Comparison of ENCODE assay signal across 6 cellular contexts in the genomic region with DNA sequence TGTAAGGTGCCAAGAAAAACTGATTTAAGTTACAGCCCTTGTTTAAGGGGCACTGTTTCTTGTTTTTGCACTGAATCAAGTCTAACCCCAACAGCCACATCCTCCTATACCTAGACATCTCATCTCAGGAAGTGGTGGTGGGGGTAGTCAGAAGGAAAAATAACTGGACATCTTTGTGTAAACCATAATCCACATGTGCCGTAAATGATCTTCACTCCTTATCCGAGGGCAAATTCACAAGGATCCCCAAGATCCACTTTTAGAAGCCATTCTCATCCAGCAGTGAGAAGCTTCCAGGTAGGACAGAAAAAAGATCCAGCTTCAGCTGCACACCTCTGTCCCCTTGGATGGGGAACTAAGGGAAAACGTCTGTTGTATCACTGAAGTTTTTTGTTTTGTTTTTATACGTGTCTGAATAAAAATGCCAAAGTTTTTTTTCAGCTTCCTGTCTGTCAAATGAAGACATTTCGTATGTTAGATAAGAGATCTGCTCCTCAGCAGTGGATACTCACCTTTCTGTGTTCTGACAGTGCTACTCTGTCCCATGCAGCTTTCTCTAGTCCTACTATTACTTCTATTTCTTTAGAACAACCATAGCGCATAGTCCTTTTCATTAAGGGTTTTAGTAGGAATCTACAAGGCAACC. TPM values are rescaled to one million over a fixed set of nuclear protein-coding genes. Genes with fewer than 3 reads are reported as not detected.
A peak's percentile ranks its signal among the peaks of the same experiment; 100 is the strongest.
DNase-seq lines count a peak whose midpoint lies in the region; ATAC-seq and TF ChIP-seq lines count a peak whose summit lies in the region.

No MANE protein-coding gene starts in this region.

- H3K4me1 ChIP-seq in tibial nerve, result peaks cover 0 to 34% (median 19%) of the 10 kb centered on the region in 4 donors

- intact Hi-C loops in activated naive CD4-positive, alpha-beta T cell treated with anti-CD3 and anti-CD28 coated beads for 36 hours (cut with micrococcal nuclease), result loop anchor here (5.0 kb wide), 1 partner anchor 106 kb away; a partner anchor contains a TSS

- CTCF ChIA-PET in activated naive CD4-positive, alpha-beta T cell treated with anti-CD3 and anti-CD28 coated beads for 36 hours (lab: Charles Lee), result interaction anchor here (1.9 to 3.3 kb wide), 5 partner anchors 15 to 365 kb away, joined by 5 to 22 read pairs (median 8); a partner anchor contains a TSS

- no peaks in the 10 kb centered on the region for H3K27me3 ChIP-seq in tibial nerve

- H3K27me3 Mint-ChIP-seq in activated naive CD4-positive, alpha-beta T cell treated with anti-CD3 and anti-CD28 coated beads for 36 hours (ENCODE audit: low read depth), result no peaks in the 10 kb centered on the region

- H3K9me3 Mint-ChIP-seq in activated naive CD4-positive, alpha-beta T cell treated with anti-CD3 and anti-CD28 coated beads for 36 hours, result no peaks in the 10 kb centered on the region

- peak overlapping the region; percentile 92 for H3K4me3 ChIP-seq in fibroblast of mammary gland (ENCODE audit: control insufficient read depth, low read depth, low read length)
- peak overlapping the region in 3 of 4 donors; percentile 53 to 96 (median 62) for H3K4me3 ChIP-seq in tibial nerve

- 45 to 46% methylated on average over 6 of the region's 6 CpGs for WGBS in tibial nerve, 2 donors

- peak overlapping the region; percentile 99 for H3K27ac Mint-ChIP-seq in activated naive CD4-positive, alpha-beta T cell treated with anti-CD3 and anti-CD28 coated beads for 36 hours

- peaks cover 34% of the 10 kb centered on the region for H3K36me3 Mint-ChIP-seq in activated naive CD4-positive, alpha-beta T cell treated with anti-CD3 and anti-CD28 coated beads for 36 hours (ENCODE audit: low read depth)

- peaks cover 0 to 51% (median 7%) of the 10 kb centered on the region in 3 donors for H3K36me3 ChIP-seq in tibial nerve

- no peak for TF ChIP-seq EP300 in tibial nerve (IDR thresholded peaks at IDR 0.05)

- peak overlapping the region; percentile 99 for H3K4me3 Mint-ChIP-seq in activated naive CD4-positive, alpha-beta T cell treated with anti-CD3 and anti-CD28 coated beads for 36 hours

- ATAC-seq in HG02763 (IDR thresholded peaks at IDR 0.05; ENCODE audit: unreplicated experiment), result no peak

- peak; percentile 25 for DNase-seq in activated naive CD4-positive, alpha-beta T cell treated with anti-CD3 and anti-CD28 coated beads for 36 hours
- DNase-seq in activated naive CD4-positive, alpha-beta T cell treated with anti-CD3 and anti-CD28 coated beads, Interleukin-2, amount 50 U/mL, for 16 hours, result no peak
- no peak for DNase-seq in fibroblast of mammary gland (ENCODE audit: low read depth)
- DNase-seq in tibial nerve (ENCODE audit: low spot score in 2 of 2), result no peak
- no peak for DNase-seq in cerebellar cortex (ENCODE audit: low spot score)

- no peak for TF ChIP-seq POLR2A in tibial nerve (IDR thresholded peaks at IDR 0.05)

- no peaks in the 10 kb centered on the region for H3K9me3 ChIP-seq in tibial nerve

- TF ChIP-seq CTCF in fibroblast of mammary gland (conservative IDR thresholded peaks at IDR 0.05; ENCODE audit: control insufficient read depth, insufficient read depth, low read depth, low read length) (no peak), tibial nerve (IDR thresholded peaks at IDR 0.05) (no peak)

- H3K27ac ChIP-seq in tibial nerve, result peak overlapping the region; percentile 50 to 95 (median 86)

- H3K4me1 Mint-ChIP-seq in activated naive CD4-positive, alpha-beta T cell treated with anti-CD3 and anti-CD28 coated beads for 36 hours (ENCODE audit: low read depth), result peaks cover 38% of the 10 kb centered on the region

RNA-seq across cellular contexts. Expression of a gene that starts 1.2 kb away (rescaled TPM):
- 100 to 1,000 TPM; 398 to 411 TPM for total RNA-seq in activated naive CD4-positive, alpha-beta T cell treated with anti-CD3 and anti-CD28 coated beads for 36 hours
- 100 to 1,000 TPM in 1 of 4 donors, 10 to 100 TPM in 3; 79.6 to 104 (median 93.5) TPM for total RNA-seq in tibial nerve

RNA-seq across cellular contexts. Expression of a gene that starts 13.2 kb away (rescaled TPM):
- total RNA-seq in activated naive CD4-positive, alpha-beta T cell treated with anti-CD3 and anti-CD28 coated beads for 36 hours, result 1,000 to 10,000 TPM; 5,971 to 6,299 TPM
- 1,000 to 10,000 TPM; 2,638 to 4,802 (median 2,805) TPM for total RNA-seq in tibial nerve

RNA-seq across cellular contexts. Expression of a gene that starts 14.9 kb away (rescaled TPM):
- 1 to 10 TPM; 6.4 to 6.6 TPM for total RNA-seq in activated naive CD4-positive, alpha-beta T cell treated with anti-CD3 and anti-CD28 coated beads for 36 hours
- total RNA-seq in tibial nerve, result 1 to 10 TPM; 2.9 to 5.1 (median 4.8) TPM

RNA-seq across cellular contexts. Expression of a gene that starts 23.2 kb away (rescaled TPM):
- 1 to 10 TPM; 1.0 to 1.9 TPM for total RNA-seq in activated naive CD4-positive, alpha-beta T cell treated with anti-CD3 and anti-CD28 coated beads for 36 hours
- total RNA-seq in tibial nerve, result 100 to 1,000 TPM in 2 of 4 donors, 10 to 100 TPM in 2; 90.6 to 165 (median 99.8) TPM

RNA-seq across cellular contexts. Expression of a gene that starts 24.9 kb away (rescaled TPM):
- 10 to 100 TPM; 87.4 to 88.9 TPM for total RNA-seq in activated naive CD4-positive, alpha-beta T cell treated with anti-CD3 and anti-CD28 coated beads for 36 hours
- total RNA-seq in tibial nerve, result 100 to 1,000 TPM in 3 of 4 donors, 10 to 100 TPM in 1; 91.2 to 235 (median 210) TPM
